In genomic region chrX:154378059-154378798, GRCh38 we compare ENCODE assay signal across 1 cellular context.
TF ChIP-seq lines count a peak whose summit lies in the region.

No MANE protein-coding gene starts in this region.

TF ChIP-seq in HepG2, 621 proteins besides CTCF, POLR2A, EP300 and RAD21 (continued from another document and continues in another):
- TF ChIP-seq, protein P1, sequence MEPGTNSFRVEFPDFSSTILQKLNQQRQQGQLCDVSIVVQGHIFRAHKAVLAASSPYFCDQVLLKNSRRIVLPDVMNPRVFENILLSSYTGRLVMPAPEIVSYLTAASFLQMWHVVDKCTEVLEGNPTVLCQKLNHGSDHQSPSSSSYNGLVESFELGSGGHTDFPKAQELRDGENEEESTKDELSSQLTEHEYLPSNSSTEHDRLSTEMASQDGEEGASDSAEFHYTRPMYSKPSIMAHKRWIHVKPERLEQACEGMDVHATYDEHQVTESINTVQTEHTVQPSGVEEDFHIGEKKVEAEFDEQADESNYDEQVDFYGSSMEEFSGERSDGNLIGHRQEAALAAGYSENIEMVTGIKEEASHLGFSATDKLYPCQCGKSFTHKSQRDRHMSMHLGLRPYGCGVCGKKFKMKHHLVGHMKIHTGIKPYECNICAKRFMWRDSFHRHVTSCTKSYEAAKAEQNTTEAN (CRISPR knock-in tag; conservative IDR thresholded peaks at IDR 0.05): no peak
- peak; percentile 91 for TF ChIP-seq HNRNPL (IDR thresholded peaks at IDR 0.05; ENCODE audit: low read depth, low read length)
- peak; percentile 46; the same call in 1 of the 2 replicates for TF ChIP-seq ZFX (CRISPR knock-in tag; IDR thresholded peaks at IDR 0.05; ENCODE audit: low read depth)
- TF ChIP-seq CEBPG (CRISPR knock-in tag; IDR thresholded peaks at IDR 0.05): no peak
- no peak for TF ChIP-seq HMG20B (CRISPR knock-in tag; conservative IDR thresholded peaks at IDR 0.05)
- TF ChIP-seq ZNF263 (CRISPR knock-in tag; IDR thresholded peaks at IDR 0.05): 0 out of 2 replicates have a peak, but pooled peaks have one; percentile 25
- no peak for TF ChIP-seq ZFP37 (CRISPR knock-in tag; IDR thresholded peaks at IDR 0.05; ENCODE audit: borderline replicate concordance)
- TF ChIP-seq JDP2 (CRISPR knock-in tag; IDR thresholded peaks at IDR 0.05; ENCODE audit: borderline replicate concordance): no peak
- TF ChIP-seq ZNF430 (CRISPR knock-in tag; IDR thresholded peaks at IDR 0.05): 0 out of 2 replicates have a peak, but pooled peaks have one; percentile 41
- no peak for TF ChIP-seq THYN1 (CRISPR knock-in tag; IDR thresholded peaks at IDR 0.05; ENCODE audit: borderline replicate concordance, low read depth)
- TF ChIP-seq ZNF777 (CRISPR knock-in tag; IDR thresholded peaks at IDR 0.05): 0 out of 2 replicates have a peak, but pooled peaks have one; percentile 19
- no peak for TF ChIP-seq NRL (CRISPR knock-in tag; IDR thresholded peaks at IDR 0.05; ENCODE audit: borderline replicate concordance)
- TF ChIP-seq ETV6 (CRISPR knock-in tag; conservative IDR thresholded peaks at IDR 0.05): 0 out of 2 replicates have a peak, but pooled peaks have one; percentile 21
- TF ChIP-seq ZNF44 (CRISPR knock-in tag; IDR thresholded peaks at IDR 0.05): no peak
- no peak; the same call in 1 of the 2 replicates for TF ChIP-seq ZNF274 (CRISPR knock-in tag; IDR thresholded peaks at IDR 0.05)
- TF ChIP-seq ZNF460 (CRISPR knock-in tag; IDR thresholded peaks at IDR 0.05; ENCODE audit: borderline replicate concordance): no peak
- no peak for TF ChIP-seq ZNF644 (CRISPR knock-in tag; IDR thresholded peaks at IDR 0.05; ENCODE audit: low read depth)
- TF ChIP-seq ARID4A (CRISPR knock-in tag; IDR thresholded peaks at IDR 0.05; ENCODE audit: borderline replicate concordance): no peak; the same call in 1 of the 2 replicates
- TF ChIP-seq ZNF790 (CRISPR knock-in tag; IDR thresholded peaks at IDR 0.05; ENCODE audit: borderline replicate concordance): no peak
- no peak for TF ChIP-seq ZBTB8A (CRISPR knock-in tag; IDR thresholded peaks at IDR 0.05; ENCODE audit: borderline replicate concordance, low read depth)
- no peak for TF ChIP-seq ZNF703 (CRISPR knock-in tag; IDR thresholded peaks at IDR 0.05; ENCODE audit: borderline replicate concordance)
- no peak for TF ChIP-seq ZSCAN30 (CRISPR knock-in tag; IDR thresholded peaks at IDR 0.05)
- TF ChIP-seq ZNF609 (CRISPR knock-in tag; IDR thresholded peaks at IDR 0.05; ENCODE audit: borderline replicate concordance): no peak
- TF ChIP-seq, protein P2, sequence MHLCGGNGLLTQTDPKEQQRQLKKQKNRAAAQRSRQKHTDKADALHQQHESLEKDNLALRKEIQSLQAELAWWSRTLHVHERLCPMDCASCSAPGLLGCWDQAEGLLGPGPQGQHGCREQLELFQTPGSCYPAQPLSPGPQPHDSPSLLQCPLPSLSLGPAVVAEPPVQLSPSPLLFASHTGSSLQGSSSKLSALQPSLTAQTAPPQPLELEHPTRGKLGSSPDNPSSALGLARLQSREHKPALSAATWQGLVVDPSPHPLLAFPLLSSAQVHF (CRISPR knock-in tag; IDR thresholded peaks at IDR 0.05): no peak
- TF ChIP-seq, protein P3, sequence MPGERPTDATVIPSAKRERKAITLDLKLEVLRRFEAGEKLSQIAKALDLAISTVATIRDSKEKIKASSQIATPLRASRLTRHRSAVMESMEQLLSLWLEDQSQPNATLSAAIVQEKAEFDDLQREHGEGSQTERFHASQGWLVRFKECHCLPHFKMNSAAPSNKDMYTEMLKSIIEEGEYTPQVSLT (CRISPR knock-in tag; IDR thresholded peaks at IDR 0.05; ENCODE audit: borderline replicate concordance, low read depth): no peak
- TF ChIP-seq, protein P4, sequence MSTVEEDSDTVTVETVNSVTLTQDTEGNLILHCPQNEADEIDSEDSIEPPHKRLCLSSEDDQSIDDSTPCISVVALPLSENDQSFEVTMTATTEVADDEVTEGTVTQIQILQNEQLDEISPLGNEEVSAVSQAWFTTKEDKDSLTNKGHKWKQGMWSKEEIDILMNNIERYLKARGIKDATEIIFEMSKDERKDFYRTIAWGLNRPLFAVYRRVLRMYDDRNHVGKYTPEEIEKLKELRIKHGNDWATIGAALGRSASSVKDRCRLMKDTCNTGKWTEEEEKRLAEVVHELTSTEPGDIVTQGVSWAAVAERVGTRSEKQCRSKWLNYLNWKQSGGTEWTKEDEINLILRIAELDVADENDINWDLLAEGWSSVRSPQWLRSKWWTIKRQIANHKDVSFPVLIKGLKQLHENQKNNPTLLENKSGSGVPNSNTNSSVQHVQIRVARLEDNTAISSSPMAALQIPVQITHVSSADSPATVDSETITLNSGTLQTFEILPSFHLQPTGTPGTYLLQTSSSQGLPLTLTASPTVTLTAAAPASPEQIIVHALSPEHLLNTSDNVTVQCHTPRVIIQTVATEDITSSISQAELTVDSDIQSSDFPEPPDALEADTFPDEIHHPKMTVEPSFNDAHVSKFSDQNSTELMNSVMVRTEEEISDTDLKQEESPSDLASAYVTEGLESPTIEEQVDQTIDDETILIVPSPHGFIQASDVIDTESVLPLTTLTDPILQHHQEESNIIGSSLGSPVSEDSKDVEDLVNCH (CRISPR knock-in tag; IDR thresholded peaks at IDR 0.05): no peak
- TF ChIP-seq HNRNPK (IDR thresholded peaks at IDR 0.05; ENCODE audit: low read depth, low read length, poor library complexity, severe bottlenecking): peak; percentile 52
- no peak for TF ChIP-seq THAP11 (CRISPR knock-in tag; IDR thresholded peaks at IDR 0.05)
- no peak for TF ChIP-seq KMT2B (CRISPR knock-in tag; IDR thresholded peaks at IDR 0.05)
- 0 out of 2 replicates have a peak, but pooled peaks have one; percentile 25 for TF ChIP-seq KLF6 (CRISPR knock-in tag; IDR thresholded peaks at IDR 0.05)
- no peak for TF ChIP-seq RBAK (CRISPR knock-in tag; IDR thresholded peaks at IDR 0.05)
- TF ChIP-seq, protein P5, sequence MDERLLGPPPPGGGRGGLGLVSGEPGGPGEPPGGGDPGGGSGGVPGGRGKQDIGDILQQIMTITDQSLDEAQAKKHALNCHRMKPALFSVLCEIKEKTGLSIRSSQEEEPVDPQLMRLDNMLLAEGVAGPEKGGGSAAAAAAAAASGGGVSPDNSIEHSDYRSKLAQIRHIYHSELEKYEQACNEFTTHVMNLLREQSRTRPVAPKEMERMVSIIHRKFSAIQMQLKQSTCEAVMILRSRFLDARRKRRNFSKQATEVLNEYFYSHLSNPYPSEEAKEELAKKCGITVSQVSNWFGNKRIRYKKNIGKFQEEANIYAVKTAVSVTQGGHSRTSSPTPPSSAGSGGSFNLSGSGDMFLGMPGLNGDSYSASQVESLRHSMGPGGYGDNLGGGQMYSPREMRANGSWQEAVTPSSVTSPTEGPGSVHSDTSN (CRISPR knock-in tag; IDR thresholded peaks at IDR 0.05): no peak
- TF ChIP-seq, protein P6, sequence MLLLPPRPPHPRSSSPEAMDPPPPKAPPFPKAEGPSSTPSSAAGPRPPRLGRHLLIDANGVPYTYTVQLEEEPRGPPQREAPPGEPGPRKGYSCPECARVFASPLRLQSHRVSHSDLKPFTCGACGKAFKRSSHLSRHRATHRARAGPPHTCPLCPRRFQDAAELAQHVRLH (CRISPR knock-in tag; IDR thresholded peaks at IDR 0.05; ENCODE audit: borderline replicate concordance, low read depth): no peak
- TF ChIP-seq ZNF318 (CRISPR knock-in tag; IDR thresholded peaks at IDR 0.05): no peak
